21 cellular contexts compared by ENCODE assay signal in genomic region chr11:111213256-111213655, GRCh38. TPM values are rescaled to one million over a fixed set of nuclear protein-coding genes. Genes with fewer than 3 reads are reported as not detected.
A peak's percentile ranks its signal among the peaks of the same experiment; 100 is the strongest.
DNase-seq lines count a peak whose midpoint lies in the region; ATAC-seq, FAIRE-seq and TF ChIP-seq lines count a peak whose summit lies in the region.
"Had no signal": no experiment of that assay in that cellular context is flagged by ENCODE, and none has a peak within 500 bp of the region (broad histone marks: within the 10 kb centered on the region; RNA-seq: fewer than 3 reads in every experiment).

No MANE protein-coding gene starts in this region.

- ATAC-seq in GM21619 (IDR thresholded peaks at IDR 0.05; ENCODE audit: unreplicated experiment): no peak
- ATAC-seq: HepG2 had no signal

- H3K36me3 ChIP-seq in esophagus muscularis mucosa (no peaks in the 10 kb centered on the region), small intestine (ENCODE audit: control insufficient read depth in 2 of 2, insufficient read depth in 2 of 2, low read length in 2 of 2) (no peaks in the 10 kb centered on the region)
- H3K36me3 ChIP-seq: BLaER1 had no signal

- intact Hi-C loops in esophagus muscularis mucosa (cut with DNase I): no loop called here

- no peak overlapping the region for H3K27ac ChIP-seq in esophagus muscularis mucosa (replicated peaks in 1 of 4)
- no peak overlapping the region for H3K27ac ChIP-seq in small intestine (ENCODE audit: low read depth in 1 of 2, low read length in 1 of 2)
- H3K27ac ChIP-seq: BLaER1 had no signal

- in situ Hi-C loops in astrocyte of the spinal cord (cut with HindIII; ENCODE audit: low sequenced_read_pairs): no loop called here

- TF ChIP-seq POLR2A in esophagus muscularis mucosa (IDR thresholded peaks at IDR 0.05; ENCODE audit: low read depth): no peak

- no peak for FAIRE-seq in small intestine (lab: Jason Lieb, UNC)
- FAIRE-seq: H1, HepG2 had no signal

- WGBS in esophagus muscularis mucosa: 88% methylated on average over 1 of the region's 3 CpGs
- 89 to 94% (median 91%) methylated on average over 3 of the region's 3 CpGs for WGBS in small intestine, 3 donors

- no peak for TF ChIP-seq CTCF in astrocyte of the spinal cord (IDR thresholded peaks at IDR 0.05; ENCODE audit: low read depth, low read length)
- TF ChIP-seq CTCF in esophagus muscularis mucosa (IDR thresholded peaks at IDR 0.05): no peak

- H3K27me3 ChIP-seq in esophagus muscularis mucosa (no peaks in the 10 kb centered on the region), small intestine (ENCODE audit: control insufficient read depth in 2 of 2, insufficient read depth in 2 of 2, low read length in 2 of 2) (no peaks in the 10 kb centered on the region)
- H3K27me3 ChIP-seq: BLaER1 had no signal

- no peak for TF ChIP-seq EP300 in esophagus muscularis mucosa (IDR thresholded peaks at IDR 0.05)

- no peak overlapping the region for H3K4me3 ChIP-seq in astrocyte of the spinal cord (ENCODE audit: low read depth, low read length)
- H3K4me3 ChIP-seq in esophagus muscularis mucosa: no peak overlapping the region
- no peak overlapping the region for H3K4me3 ChIP-seq in small intestine (ENCODE audit: low read depth in 1 of 2, low read length in 2 of 2)
- H3K4me3 ChIP-seq: BLaER1 had no signal

- H3K4me1 ChIP-seq in esophagus muscularis mucosa (no peaks in the 10 kb centered on the region), small intestine (ENCODE audit: control insufficient read depth in 2 of 2, insufficient read depth in 1 of 2, low read depth in 1 of 2, low read length in 1 of 2) (no peaks in the 10 kb centered on the region)
- H3K4me1 ChIP-seq: BLaER1 had no signal

- DNase-seq in GM04503 (ENCODE audit: low read depth) (peak; percentile 9), M059J (ENCODE audit: low read depth) (peak; percentile 79), astrocyte of the spinal cord (ENCODE audit: low read depth, low spot score) (peak; percentile 40), fibroblast of peridontal ligament (ENCODE audit: extremely low read depth) (peak; percentile 15), germinal center (ENCODE audit: low spot score) (no peak), esophagus muscularis mucosa (ENCODE audit: extremely low spot score) (no peak), small intestine (no peak)
- DNase-seq: 8988T; CD4-positive, alpha-beta memory T cell; DMS153; DMS79; GDM1; H9 had no signal

- H3K9me3 ChIP-seq in esophagus muscularis mucosa (peaks cover 0 to 4% (median 0%) of the 10 kb centered on the region in 4 donors), small intestine (ENCODE audit: control insufficient read depth, low read depth) (no peaks in the 10 kb centered on the region)
- H3K9me3 ChIP-seq: BLaER1 had no signal

RNA-seq across cellular contexts. Expression of gene POU2AF2, which starts 32.3 kb away (rescaled TPM):
- total RNA-seq in M059J (2014; rRNA removed; shearing (Covaris generic)): not detected in 2 replicates
- under 1 TPM in 1 of 4 donors, not detected in 3; 0.66 TPM for total RNA-seq in esophagus muscularis mucosa
- polyA plus RNA-seq in small intestine: 1 to 10 TPM in 2 of 3 donors, under 1 TPM in 1; 1.00 to 2.7 (median 1.4) TPM
- total RNA-seq: A673; CD4-positive, alpha-beta memory T cell; Daoy; H1; H9; HepG2 had no signal
- polyA plus RNA-seq: AG04450; CD14-positive monocyte; CD4-positive, alpha-beta memory T cell; H1 had no signal

Comparison
In these comparisons a context has a peak if more than half of its experiments do, and no peak if none do; other contexts are left out.
1. DNase-seq: peak in GM04503 (single experiment), M059J (single experiment), astrocyte of the spinal cord (single experiment) and fibroblast of peridontal ligament (single experiment); none in germinal center (single experiment), esophagus muscularis mucosa (single experiment) and small intestine (single experiment).